9 cellular contexts compared by ENCODE assay signal in genomic region chr20:63895886-63896135, GRCh38. TPM values are rescaled to one million over a fixed set of nuclear protein-coding genes. Genes with fewer than 3 reads are reported as not detected.
DNase-seq lines count a peak whose midpoint lies in the region; ATAC-seq and TF ChIP-seq lines count a peak whose summit lies in the region.
"Had no signal": no experiment of that assay in that cellular context is flagged by ENCODE, and none has a peak within 500 bp of the region (broad histone marks: within the 10 kb centered on the region; RNA-seq: fewer than 3 reads in every experiment).

No MANE protein-coding gene starts in this region.

- peaks cover 54 to 55% of the 10 kb centered on the region in 2 donors for H3K4me1 ChIP-seq in duodenal mucosa (ENCODE audit: control insufficient read depth in 1 of 2, insufficient read depth in 2 of 2, low read length in 2 of 2)

- peak; percentile 62 for DNase-seq in GF-D8 (lab: John Stamatoyannopoulos, UW)
- DNase-seq in NB4 (ENCODE audit: low read depth), result peak; percentile 53
- no peak for DNase-seq in natural killer cell
- no peak for DNase-seq in hippocampal formation (lab: John Stamatoyannopoulos, UW)
- no peak for DNase-seq in NCI-H128 (lab: John Stamatoyannopoulos, UW; ENCODE audit: unreplicated experiment)
- DNase-seq in HuH-7 (ENCODE audit: low spot score), result no peak

- no peaks in the 10 kb centered on the region for H3K9me3 Mint-ChIP-seq in natural killer cell

- H3K27me3 ChIP-seq in duodenal mucosa (ENCODE audit: control insufficient read depth in 1 of 2, insufficient read depth in 2 of 2, low read length in 2 of 2), result no peaks in the 10 kb centered on the region

- TF ChIP-seq CTCF in NB4 (IDR thresholded peaks at IDR 0.05; ENCODE audit: low read depth, low read length) (no peak), natural killer cell (IDR thresholded peaks at IDR 0.05) (no peak)

- peaks cover 3 to 7% of the 10 kb centered on the region in 2 donors for H3K36me3 ChIP-seq in duodenal mucosa (ENCODE audit: control insufficient read depth in 1 of 2, insufficient read depth in 2 of 2, low read length in 2 of 2)

- H3K4me1 Mint-ChIP-seq in natural killer cell, result peaks cover 38 to 40% of the 10 kb centered on the region in 2 donors

- H3K27ac Mint-ChIP-seq in natural killer cell, result peak overlapping the region; percentile 91 to 95

- H3K4me3 Mint-ChIP-seq in natural killer cell, result peak overlapping the region; percentile 94

- no peaks in the 10 kb centered on the region for H3K36me3 Mint-ChIP-seq in natural killer cell

- peak in 1 of 3 donors; percentile 3 for ATAC-seq in natural killer cell
- no peak for ATAC-seq in GM21367 (IDR thresholded peaks at IDR 0.05; ENCODE audit: unreplicated experiment)

- no peaks in the 10 kb centered on the region for H3K27me3 Mint-ChIP-seq in natural killer cell (ENCODE audit: low read depth in 2 of 2)

- TF ChIP-seq POLR2A in NB4 (IDR thresholded peaks at IDR 0.05; ENCODE audit: extremely low read depth, insufficient read length), result no peak

- intact Hi-C loops in natural killer cell (cut with micrococcal nuclease), result no loop called here

- peak overlapping the region; percentile 78 for H3K4me3 ChIP-seq in NB4 (ENCODE audit: low read depth, low read length)
- H3K4me3 ChIP-seq in duodenal mucosa (ENCODE audit: low read depth in 1 of 2, low read length in 2 of 2), result peak overlapping the region; percentile 67 to 73

- peak overlapping the region; percentile 71 to 74 for H3K9ac ChIP-seq in duodenal mucosa (ENCODE audit: low read depth in 1 of 2, low read length in 2 of 2)

- H3K9me3 ChIP-seq in duodenal mucosa (ENCODE audit: control insufficient read depth in 1 of 2, low read length in 2 of 2), result no peaks in the 10 kb centered on the region

- H3K27ac ChIP-seq in duodenal mucosa (ENCODE audit: low read depth, low read length), result peak overlapping the region; percentile 70

RNA-seq across cellular contexts. Expression of gene DNAJC5, which starts 0.9 kb away (rescaled TPM):
- total RNA-seq in natural killer cell, result 10 to 100 TPM; 27.5 to 45.1 (median 42.8) TPM

RNA-seq across cellular contexts. Expression of gene TPD52L2, which starts 30.7 kb away (rescaled TPM):
- 10 to 100 TPM; 36.8 to 47.2 (median 45.1) TPM for total RNA-seq in natural killer cell

RNA-seq across cellular contexts. Expression of gene ABHD16B, which starts 34.5 kb away (rescaled TPM):
- not detected for total RNA-seq in natural killer cell
- total RNA-seq: temporal lobe had no signal

Comparison
In these comparisons a context has a peak if more than half of its experiments do, and no peak if none do; other contexts are left out.
1. DNase-seq: peak in GF-D8 (single experiment) and NB4 (single experiment); none in natural killer cell (single experiment), hippocampal formation (0 of 2), NCI-H128 (single experiment) and HuH-7 (single experiment).